In genomic region chr4:140157341-140157740, GRCh38 we compare ENCODE assay signal across 17 cellular contexts. TPM values are rescaled to one million over a fixed set of nuclear protein-coding genes. Genes with fewer than 3 reads are reported as not detected.
DNase-seq lines count a peak whose midpoint lies in the region; ATAC-seq and TF ChIP-seq lines count a peak whose summit lies in the region.
"Had no signal": no experiment of that assay in that cellular context is flagged by ENCODE, and none has a peak within 500 bp of the region (broad histone marks: within the 10 kb centered on the region; RNA-seq: fewer than 3 reads in every experiment).

No MANE protein-coding gene starts in this region.

- WGBS in ovary, 3 donors: 94 to 97% (median 96%) methylated on average over 2 of the region's 2 CpGs

- peaks cover 36% of the 10 kb centered on the region for H3K4me1 ChIP-seq in DND-41 (ENCODE audit: insufficient read depth, low read length)
- no peaks in the 10 kb centered on the region for H3K4me1 ChIP-seq in colonic mucosa
- H3K4me1 ChIP-seq in ovary (ENCODE audit: insufficient read depth): peaks cover 8% of the 10 kb centered on the region
- H3K4me1 ChIP-seq in osteoblast (ENCODE audit: insufficient read depth, low read length): peaks cover 5% of the 10 kb centered on the region
- H3K4me1 ChIP-seq: uterus had no signal

- H3K4me3 ChIP-seq in DND-41 (ENCODE audit: low read depth in 1 of 2, low read length in 2 of 2) (no peak overlapping the region), colonic mucosa (no peak overlapping the region), ovary (no peak overlapping the region), osteoblast (ENCODE audit: insufficient read depth, low read length) (no peak overlapping the region)
- H3K4me3 ChIP-seq: GM12878, GM23248, uterus had no signal

- H3K27me3 ChIP-seq in DND-41 (ENCODE audit: insufficient read depth, low read length, poor library complexity): peaks cover 7% of the 10 kb centered on the region
- no peaks in the 10 kb centered on the region for H3K27me3 ChIP-seq in colonic mucosa
- no peaks in the 10 kb centered on the region for H3K27me3 ChIP-seq in ovary
- H3K27me3 ChIP-seq in osteoblast (ENCODE audit: insufficient read depth, low read length): no peaks in the 10 kb centered on the region
- H3K27me3 ChIP-seq: uterus had no signal

- H3K9me3 ChIP-seq in DND-41 (ENCODE audit: insufficient read depth, low read length, severe bottlenecking) (peaks cover 5% of the 10 kb centered on the region), colonic mucosa (no peaks in the 10 kb centered on the region), ovary (no peaks in the 10 kb centered on the region), osteoblast (ENCODE audit: low read depth, low read length) (no peaks in the 10 kb centered on the region)
- H3K9me3 ChIP-seq: uterus had no signal

- no peak for TF ChIP-seq EP300 in ovary (IDR thresholded peaks at IDR 0.05)

- H3K36me3 ChIP-seq in DND-41 (ENCODE audit: insufficient read depth, low read length) (no peaks in the 10 kb centered on the region), colonic mucosa (no peaks in the 10 kb centered on the region), ovary (no peaks in the 10 kb centered on the region), osteoblast (ENCODE audit: insufficient read depth, low read length) (no peaks in the 10 kb centered on the region)
- H3K36me3 ChIP-seq: uterus had no signal

- H3K9ac ChIP-seq in DND-41 (ENCODE audit: low read depth, low read length): no peak overlapping the region
- no peak overlapping the region for H3K9ac ChIP-seq in colonic mucosa (ENCODE audit: low read depth in 2 of 2, low read length in 2 of 2)
- H3K9ac ChIP-seq: GM23248 had no signal

- peak overlapping the region; percentile 35; the same call in 1 of the 2 replicates for H3K4me2 ChIP-seq in DND-41 (ENCODE audit: insufficient read depth, low read length)
- no peak overlapping the region for H3K4me2 ChIP-seq in osteoblast (ENCODE audit: insufficient read depth, low read length)

- ATAC-seq in DND-41 (ENCODE audit: insufficient read depth, low read depth) (no peak), HG03571 (IDR thresholded peaks at IDR 0.05; ENCODE audit: unreplicated experiment) (no peak), GM21737 (IDR thresholded peaks at IDR 0.05; ENCODE audit: unreplicated experiment) (no peak)
- ATAC-seq: left colon had no signal

- intact Hi-C loops in colonic mucosa (cut with DNase I): no loop called here
- intact Hi-C loops in ovary (cut with DNase I): loop anchor here in 2 of 4 donors (10.0 kb wide), 6 partner anchors 113 to 503 kb away; no protein-coding TSS in a partner anchor

- H2AFZ ChIP-seq in DND-41 (ENCODE audit: low read depth, low read length): no peak overlapping the region
- no peak overlapping the region for H2AFZ ChIP-seq in osteoblast (ENCODE audit: low read length)
- H2AFZ ChIP-seq: GM23248 had no signal

- no peak for TF ChIP-seq CTCF in DND-41 (IDR thresholded peaks at IDR 0.05; ENCODE audit: borderline replicate concordance, extremely low read depth, low read length, poor library complexity, severe bottlenecking)
- no peak for TF ChIP-seq CTCF in colonic mucosa (IDR thresholded peaks at IDR 0.05)
- no peak for TF ChIP-seq CTCF in ovary (IDR thresholded peaks at IDR 0.05)
- TF ChIP-seq CTCF in osteoblast (IDR thresholded peaks at IDR 0.05; ENCODE audit: extremely low read depth, low read depth, low read length): no peak

- H3K27ac ChIP-seq in DND-41 (ENCODE audit: low read length) (no peak overlapping the region), colonic mucosa (peak overlapping the region; percentile 42), ovary (peak overlapping the region; percentile 53 to 71), osteoblast (ENCODE audit: low read depth, low read length) (no peak overlapping the region)
- H3K27ac ChIP-seq: GM23248 had no signal

- peak; percentile 11 for DNase-seq in NCI-H82 (lab: John Stamatoyannopoulos, UW)
- DNase-seq in NCI-H82 treated with DMSO at 0.1 percent for 48 hours (lab: John Stamatoyannopoulos, UW; ENCODE audit: unreplicated experiment): no peak
- no peak for DNase-seq in DND-41
- DNase-seq in colonic mucosa: no peak
- no peak for DNase-seq in ovary
- no peak for DNase-seq in osteoblast (ENCODE audit: insufficient read length, low spot score, missing footprints)
- DNase-seq: activated naive CD8-positive, alpha-beta T cell treated with anti-CD3 and anti-CD28 coated beads, Interleukin-2, amount 10 ng/mL, durations not matched to agents 7 days and 5 days; glutamatergic neuron; GM23248; left colon; NCI-H2227 treated with DMSO at 0.1 percent for 48 hours; stimulated activated CD8-positive, alpha-beta memory T cell treated with anti-CD3 and anti-CD28 coated beads, Interleukin-4, amount 100 ng/mL, for 48 hours; T-helper 9 cell; uterus had no signal

- no peak for TF ChIP-seq POLR2A in ovary (IDR thresholded peaks at IDR 0.05)

- H4K20me1 ChIP-seq in DND-41 (ENCODE audit: insufficient read depth, low read length) (no peaks in the 10 kb centered on the region), osteoblast (ENCODE audit: insufficient read depth, low read length) (no peaks in the 10 kb centered on the region)

- H3K79me2 ChIP-seq in DND-41 (ENCODE audit: insufficient read depth, low read length): no peaks in the 10 kb centered on the region
- no peaks in the 10 kb centered on the region for H3K79me2 ChIP-seq in osteoblast (ENCODE audit: insufficient read depth, low read length)

RNA-seq across cellular contexts. Expression of gene MAML3, which starts 3.4 kb away (rescaled TPM):
- total RNA-seq in colonic mucosa: 10 to 100 TPM in 1 of 2 donors, 1 to 10 TPM in 1; 9.3 to 10.1 TPM
- 10 to 100 TPM; 14.2 to 23.8 (median 17.0) TPM for total RNA-seq in ovary
- polyA plus RNA-seq in ovary: 10 to 100 TPM; 11.1 to 11.5 TPM
- 0.59 and 0.72 TPM in 2 replicates for total RNA-seq in osteoblast

Comparison
In these comparisons a context has a peak if more than half of its experiments do, and no peak if none do; other contexts are left out.
1. H3K27ac ChIP-seq: peak in colonic mucosa (single experiment) and ovary (2 of 2); none in DND-41 (single experiment) and osteoblast (single experiment).